ENCODE assay signal across 2 cellular contexts in genomic region chr17:75685508-75685907, GRCh38.
TF ChIP-seq lines count a peak whose summit lies in the region.

No MANE protein-coding gene starts in this region.

TF ChIP-seq in GM23338, 12 proteins besides CTCF, POLR2A, EP300 and RAD21:
- no peak for TF ChIP-seq ZNF114 (CRISPR knock-in tag; IDR thresholded peaks at IDR 0.05)
- TF ChIP-seq JUNB (IDR thresholded peaks at IDR 0.05; ENCODE audit: unreplicated experiment): no peak

TF ChIP-seq in GM12878, 131 proteins besides CTCF, POLR2A, EP300 and RAD21:
- TF ChIP-seq CEBPZ (IDR thresholded peaks at IDR 0.05; ENCODE audit: low read depth, low read length) (no peak), EGR1 (IDR thresholded peaks at IDR 0.05; ENCODE audit: borderline replicate concordance in 1 of 2, low read depth in 2 of 2, low read length in 2 of 2) (no peak), TCF12 (IDR thresholded peaks at IDR 0.05; ENCODE audit: low read depth, low read length) (no peak), CBFB (IDR thresholded peaks at IDR 0.05; ENCODE audit: low read depth) (no peak), ZBTB33 (IDR thresholded peaks at IDR 0.05) (no peak), SKIL (IDR thresholded peaks at IDR 0.05; ENCODE audit: low read depth, poor library complexity, severe bottlenecking) (no peak), ELK1 (IDR thresholded peaks at IDR 0.05; ENCODE audit: low read depth, low read length) (no peak), E4F1 (IDR thresholded peaks at IDR 0.05; ENCODE audit: borderline replicate concordance, partially characterized antibody) (no peak), IKZF1 (conservative IDR thresholded peaks at IDR 0.05) (no peak), KDM1A (IDR thresholded peaks at IDR 0.05; ENCODE audit: borderline replicate concordance) (no peak), REST (IDR thresholded peaks at IDR 0.05; ENCODE audit: low read depth, low read length) (no peak), STAT1 (conservative IDR thresholded peaks at IDR 0.05) (no peak), WRNIP1 (IDR thresholded peaks at IDR 0.05; ENCODE audit: borderline replicate concordance, low read depth, low read length) (no peak), PRDM15 (CRISPR knock-in tag; IDR thresholded peaks at IDR 0.05) (no peak), MXI1 (IDR thresholded peaks at IDR 0.05; ENCODE audit: low read depth, low read length) (no peak), MEF2A (IDR thresholded peaks at IDR 0.05; ENCODE audit: insufficient read depth, low read depth, low read length) (no peak), ZBTB4 (CRISPR knock-in tag; IDR thresholded peaks at IDR 0.05) (no peak)
